In genomic region chr2:46335404-46335965, GRCh38 we compare ENCODE assay signal across 8 cellular contexts. TPM values are rescaled to one million over a fixed set of nuclear protein-coding genes. Genes with fewer than 3 reads are reported as not detected.
DNase-seq lines count a peak whose midpoint lies in the region; ATAC-seq and TF ChIP-seq lines count a peak whose summit lies in the region.

No MANE protein-coding gene starts in this region.

- peaks cover 79 to 98% of the 10 kb centered on the region in 2 donors for H3K4me1 ChIP-seq in left lung

- intact Hi-C loops in left lung (cut with DNase I): no loop called here
- intact Hi-C loops in CD14-positive monocyte (cut with micrococcal nuclease): no loop called here

- no peaks in the 10 kb centered on the region for H3K4me1 Mint-ChIP-seq in CD14-positive monocyte

- H3K27ac ChIP-seq in left lung: peak overlapping the region; percentile 54 to 63

- no peak overlapping the region for H3K27ac Mint-ChIP-seq in CD14-positive monocyte

- ATAC-seq in left lung (peak; percentile 56), HG02981 (IDR thresholded peaks at IDR 0.05; ENCODE audit: unreplicated experiment) (no peak)

- no peaks in the 10 kb centered on the region for H3K27me3 ChIP-seq in left lung

- H3K4me3 ChIP-seq in left lung: peak overlapping the region in 1 of 2 donors; percentile 15

- no peaks in the 10 kb centered on the region for H3K9me3 ChIP-seq in left lung

- no peak overlapping the region for H3K4me3 Mint-ChIP-seq in CD14-positive monocyte

- H3K36me3 Mint-ChIP-seq in CD14-positive monocyte: no peaks in the 10 kb centered on the region

- peaks cover 0 to 14% (median 7%) of the 10 kb centered on the region in 3 donors for H3K27me3 Mint-ChIP-seq in CD14-positive monocyte (ENCODE audit: low read depth in 3 of 3)

- no peaks in the 10 kb centered on the region for H3K36me3 ChIP-seq in left lung

- H3K9me3 Mint-ChIP-seq in CD14-positive monocyte: no peaks in the 10 kb centered on the region

- DNase-seq in LHCN-M2 (ENCODE audit: low read depth): peak; percentile 74
- peak; percentile 54 for DNase-seq in dedifferentiated amniotic fluid mesenchymal stem cell (ENCODE audit: extremely low spot score)
- peak in 1 of 2 donors; percentile 63 for DNase-seq in left lung
- peak; percentile 29 for DNase-seq in superior temporal gyrus (ENCODE audit: extremely low spot score)
- DNase-seq in CD14-positive monocyte (ENCODE audit: low spot score): no peak
- DNase-seq in NCI-H774 (lab: John Stamatoyannopoulos, UW): no peak
- DNase-seq in DMS 273 treated with DMSO at 0.1 percent for 48 hours (lab: John Stamatoyannopoulos, UW): no peak

- no peak for TF ChIP-seq CTCF in left lung (IDR thresholded peaks at IDR 0.05)
- TF ChIP-seq CTCF in CD14-positive monocyte (IDR thresholded peaks at IDR 0.05): no peak

RNA-seq across cellular contexts. Expression of gene EPAS1, which starts 38.3 kb away (rescaled TPM):
- total RNA-seq in LHCN-M2 (2014; rRNA removed) (9.7 and 14.8 TPM in 2 replicates), left lung (100 to 1,000 TPM; 590 to 962 TPM)
- polyA plus RNA-seq in LHCN-M2 (2012): 24.1 TPM
- polyA plus RNA-seq in CD14-positive monocyte: under 1 TPM; 0.11 to 0.88 TPM

Comparison
In these comparisons a context has a peak if more than half of its experiments do, and no peak if none do; other contexts are left out.
1. DNase-seq: peak in LHCN-M2 (single experiment), dedifferentiated amniotic fluid mesenchymal stem cell (single experiment) and superior temporal gyrus (single experiment); none in CD14-positive monocyte (single experiment), NCI-H774 (single experiment) and DMS 273 treated with DMSO at 0.1 percent for 48 hours (single experiment).
2. RNA of gene EPAS1, which starts 38.3 kb away (total RNA-seq): 590 to 962 TPM in left lung; 9.7 to 14.8 TPM in LHCN-M2; every median in the first group is over 10 times any median in the second.